29 cellular contexts compared by ENCODE assay signal in genomic region chr1:30001452-30002039, GRCh38.
"Had no signal": no experiment of that assay in that cellular context is flagged by ENCODE, and none has a peak within 500 bp of the region (broad histone marks: within the 10 kb centered on the region; RNA-seq: fewer than 3 reads in every experiment).

No MANE protein-coding gene starts in this region.

- ATAC-seq: left colon; mucosa of descending colon; stimulated activated naive CD8-positive, alpha-beta T cell treated with anti-CD3 and anti-CD28 coated beads, Interleukin-15, Interleukin-2, amounts not matched to agents 100 U/mL and 50 U/mL, for 24 hours had no signal

- H3K27ac Mint-ChIP-seq: dendritic cell treated with granulocyte-macrophage colony-stimulating factor and Interleukin-4, amounts not matched to agents 40 ng/mL and 50 ng/mL, for 4 days; immature natural killer cell; naive B cell; natural killer cell treated with Interleukin-12 subunit alpha and Interleukin-12 subunit beta and Interleukin-15 and Interleukin-18, amount 100 ng/mL, for 72 hours; progenitor cell of endocrine pancreas; type B pancreatic cell had no signal

- DNase-seq: colonic mucosa; effector CD8-positive, alpha-beta T cell; hypothalamus; immature natural killer cell; islet precursor cell; kidney glomerular epithelial cell; left colon; left ventricle myocardium inferior; lower lobe of right lung; mucosa of descending colon; naive B cell; right lobe of liver; small intestine; stimulated activated CD4-positive, alpha-beta T cell treated with anti-CD3 and anti-CD28 coated beads, Interleukin-1b, Interleukin-23, amount 100 ng/mL, for 48 hours; stimulated activated CD4-positive, alpha-beta T cell treated with anti-CD3 and anti-CD28 coated beads, Interleukin-4, amount 100 ng/mL, for 1 hour; stimulated activated CD8-positive, alpha-beta memory T cell treated with anti-CD3 and anti-CD28 coated beads, Interleukin-4, amount 100 ng/mL, for 48 hours; stimulated activated naive CD8-positive, alpha-beta T cell treated with anti-CD3 and anti-CD28 coated beads, Interleukin-15, Interleukin-2, amounts not matched to agents 100 U/mL and 50 U/mL, for 24 hours; substantia nigra; testis had no signal

- H3K9me3 Mint-ChIP-seq: dendritic cell treated with granulocyte-macrophage colony-stimulating factor and Interleukin-4, amounts not matched to agents 40 ng/mL and 50 ng/mL, for 4 days; natural killer cell treated with Interleukin-12 subunit alpha and Interleukin-12 subunit beta and Interleukin-15 and Interleukin-18, amount 100 ng/mL, for 72 hours; neural crest cell; type B pancreatic cell had no signal

- H3K27me3 ChIP-seq: colonic mucosa, right lobe of liver, testis had no signal

- H2AFZ ChIP-seq: parathyroid adenoma had no signal

- H3K4me1 ChIP-seq: colonic mucosa, left ventricle myocardium inferior, lower lobe of right lung, parathyroid adenoma, right lobe of liver, tibial artery had no signal

- H3K79me2 ChIP-seq: parathyroid adenoma had no signal

- H3K9ac ChIP-seq: parathyroid adenoma had no signal

- H3K4me3 ChIP-seq: colonic mucosa, left ventricle myocardium inferior, lower lobe of right lung, mucosa of descending colon, right lobe of liver, testis, tibial artery had no signal

- H3K36me3 ChIP-seq: colonic mucosa, left ventricle myocardium inferior, lower lobe of right lung, right lobe of liver, tibial artery had no signal

- H3K9me3 ChIP-seq: colonic mucosa, left ventricle myocardium inferior, lower lobe of right lung, mucosa of descending colon, right lobe of liver, testis, tibial artery had no signal

- H3K36me3 Mint-ChIP-seq: immature natural killer cell; naive B cell; natural killer cell treated with Interleukin-12 subunit alpha and Interleukin-12 subunit beta and Interleukin-15 and Interleukin-18, amount 100 ng/mL, for 72 hours; type B pancreatic cell had no signal

- H3K27ac ChIP-seq: colonic mucosa, left ventricle myocardium inferior, lower lobe of right lung, parathyroid adenoma, right lobe of liver, testis, tibial artery had no signal

- FAIRE-seq: endothelial cell of umbilical vein, frontal cortex, small intestine, urothelium cell line had no signal
